Comparison of ENCODE assay signal across 24 cellular contexts in genomic region chr20:57939499-57939898, GRCh38.
DNase-seq lines count a peak whose midpoint lies in the region; ATAC-seq and TF ChIP-seq lines count a peak whose summit lies in the region.
"Had no signal": no experiment of that assay in that cellular context is flagged by ENCODE, and none has a peak within 500 bp of the region (broad histone marks: within the 10 kb centered on the region; RNA-seq: fewer than 3 reads in every experiment).

No MANE protein-coding gene starts in this region.

- H3K9me3 ChIP-seq in PC-9 (ENCODE audit: insufficient read depth, low read depth) (no peaks in the 10 kb centered on the region), smooth muscle cell (replicated peaks; ENCODE audit: low read depth) (no peaks in the 10 kb centered on the region)
- H3K9me3 ChIP-seq: BE2C, Peyer's patch, SJSA1 had no signal

- POLR2A ChIA-PET in PC-9 (lab: Charles Lee; ENCODE audit: unreplicated experiment), result interaction anchor here (0.7 kb wide), 2 partner anchors 229 to 1097 kb away, joined by 5 to 7 read pairs; no protein-coding TSS in a partner anchor

- CTCF ChIA-PET in PC-9 (lab: Charles Lee), result interaction anchor here (0.8 kb wide), 1 partner anchor 206 kb away, joined by 3 read pairs; no protein-coding TSS in a partner anchor

- H3K4me3 ChIP-seq in PC-9 (no peak overlapping the region), smooth muscle cell (no peak overlapping the region)
- H3K4me3 ChIP-seq: K562, Peyer's patch, SJSA1 had no signal

- H3K27me3 ChIP-seq in PC-9 (ENCODE audit: insufficient read depth, low read depth) (no peaks in the 10 kb centered on the region), smooth muscle cell (ENCODE audit: low read depth) (no peaks in the 10 kb centered on the region)
- H3K27me3 ChIP-seq: BE2C, Peyer's patch, SJSA1 had no signal

- H4K20me1 ChIP-seq in PC-9 (ENCODE audit: insufficient read depth), result no peaks in the 10 kb centered on the region
- H4K20me1 ChIP-seq in smooth muscle cell (ENCODE audit: low read depth), result no peaks in the 10 kb centered on the region

- intact Hi-C loops in PC-9 (cut with micrococcal nuclease; ENCODE audit: unreplicated experiment), result loop anchor here (2.0 to 5.0 kb wide), 2 partner anchors 37 to 247 kb away; no protein-coding TSS in a partner anchor

- 75% methylated on average over 3 of the region's 3 CpGs for WGBS in smooth muscle cell (ENCODE audit: low lambda C conversion rate)

- peak overlapping the region; percentile 71 for H3K27ac ChIP-seq in PC-9
- H3K27ac ChIP-seq in smooth muscle cell (ENCODE audit: low read depth), result no peak overlapping the region
- H3K27ac ChIP-seq: HL-60, Peyer's patch, SJSA1 had no signal

- TF ChIP-seq CTCF in PC-9 (conservative IDR thresholded peaks at IDR 0.05) (no peak), smooth muscle cell (IDR thresholded peaks at IDR 0.05; ENCODE audit: borderline replicate concordance, insufficient read depth, poor library complexity, severe bottlenecking) (no peak)

- DNase-seq in SIG-M5 treated with dmso at 0.1 percent for 504 hours (lab: John Stamatoyannopoulos, UW; ENCODE audit: unreplicated experiment) (peak; percentile 35), SIG-M5 (lab: John Stamatoyannopoulos, UW) (no peak), PC-9 (peak; percentile 27 to 95), smooth muscle cell (lab: John Stamatoyannopoulos, UW; ENCODE audit: unreplicated experiment) (no peak), SKM-1 treated with dmso at 0.1 percent for 144 hours (lab: John Stamatoyannopoulos, UW; ENCODE audit: unreplicated experiment) (no peak), occipital lobe (lab: John Stamatoyannopoulos, UW) (no peak)
- DNase-seq: 8988T; ACHN; BE2C; CD8-positive, alpha-beta memory T cell; DMS153; DND-41; MM.1S; NCI-H1694; NCI-H2029 treated with DMSO at 0.1 percent for 48 hours; NCI-H446 treated with DMSO at 0.1 percent for 48 hours; NCI-H526 treated with DMSO at 0.1 percent for 48 hours; Peyer's patch had no signal

- H3K9ac ChIP-seq in smooth muscle cell (ENCODE audit: low read depth), result no peak overlapping the region

- H3K9me2 ChIP-seq in PC-9 (ENCODE audit: insufficient read depth), result no peaks in the 10 kb centered on the region

- no peaks in the 10 kb centered on the region for H3K79me2 ChIP-seq in PC-9 (ENCODE audit: low read depth)
- H3K79me2 ChIP-seq in smooth muscle cell (ENCODE audit: low read depth), result no peaks in the 10 kb centered on the region

- no peaks in the 10 kb centered on the region for H3K36me3 ChIP-seq in PC-9 (ENCODE audit: low read depth)
- no peaks in the 10 kb centered on the region for H3K36me3 ChIP-seq in smooth muscle cell (ENCODE audit: low read depth)
- H3K36me3 ChIP-seq: BE2C, Peyer's patch, SJSA1 had no signal

- no TSS peak for BruUV-seq in PC-9 (replicated peaks; lab: Mats Ljungman, UMichigan)

- H2AFZ ChIP-seq in PC-9 (no peak overlapping the region), smooth muscle cell (ENCODE audit: low read depth) (no peak overlapping the region)

- peaks cover 20% of the 10 kb centered on the region for H3F3A ChIP-seq in PC-9 (ENCODE audit: insufficient read depth, low read depth)
- H3F3A ChIP-seq in smooth muscle cell (ENCODE audit: low read depth), result no peaks in the 10 kb centered on the region

- peak; percentile 39 for ATAC-seq in esophagus mucosa
- no peak for ATAC-seq in HG02678 (IDR thresholded peaks at IDR 0.05; ENCODE audit: unreplicated experiment)
- ATAC-seq: HCT116, K562 had no signal

- H3K4me2 ChIP-seq in PC-9, result peak overlapping the region; percentile 56
- H3K4me2 ChIP-seq in smooth muscle cell, result peak overlapping the region; percentile 7

- H3K4me1 ChIP-seq in PC-9 (replicated peaks; ENCODE audit: insufficient read depth), result peaks cover 44% of the 10 kb centered on the region
- H3K4me1 ChIP-seq in smooth muscle cell (ENCODE audit: low read depth), result no peaks in the 10 kb centered on the region
- H3K4me1 ChIP-seq: Peyer's patch had no signal

Comparison
In these comparisons a context has a peak if more than half of its experiments do, and no peak if none do; other contexts are left out.
1. DNase-seq: peak in SIG-M5 treated with dmso at 0.1 percent for 504 hours (single experiment) and PC-9 (2 of 2); none in SIG-M5 (single experiment), smooth muscle cell (single experiment), SKM-1 treated with dmso at 0.1 percent for 144 hours (single experiment) and occipital lobe (single experiment).